ENCODE assay signal across 8 cellular contexts in genomic region chr7:107045980-107046379, GRCh38. TPM values are rescaled to one million over a fixed set of nuclear protein-coding genes. Genes with fewer than 3 reads are reported as not detected.
DNase-seq lines count a peak whose midpoint lies in the region; ATAC-seq and TF ChIP-seq lines count a peak whose summit lies in the region.

No MANE protein-coding gene starts in this region.

- no peak for TF ChIP-seq CTCF in breast epithelium (IDR thresholded peaks at IDR 0.05)

- H4K20me1 ChIP-seq in BLaER1 treated with 17β-estradiol and CSF1 and Interleukin-3, amounts not matched to agents 10 nM and 100 nM, result peaks cover 0 to 12% (median 0%) of the 10 kb centered on the region in 11 experiments; a peak in 2 of 22 replicates

- H3K9me3 ChIP-seq in BLaER1 treated with 17β-estradiol and CSF1 and Interleukin-3, amounts not matched to agents 10 nM and 100 nM (replicated peaks in 1 of 11), result peaks cover 0 to 8% (median 5%) of the 10 kb centered on the region in 11 experiments; a peak in 9 of 22 replicates
- no peaks in the 10 kb centered on the region for H3K9me3 ChIP-seq in HUES48 (ENCODE audit: control insufficient read depth, insufficient read depth, low read length)
- no peaks in the 10 kb centered on the region for H3K9me3 ChIP-seq in breast epithelium

- peak overlapping the region; percentile 92 to 99 (median 98); a peak in 21 of 22 replicates for H3K4me2 ChIP-seq in BLaER1 treated with 17β-estradiol and CSF1 and Interleukin-3, amounts not matched to agents 10 nM and 100 nM

- H3K4me3 ChIP-seq in BLaER1 treated with 17β-estradiol and CSF1 and Interleukin-3, amounts not matched to agents 10 nM and 100 nM, result peak overlapping the region in 7 of 10 experiments; percentile 75 to 92 (median 85); a peak in 10 of 20 replicates
- H3K4me3 ChIP-seq in HUES48 (ENCODE audit: low read depth, low read length) (peak overlapping the region; percentile 94), breast epithelium (peak overlapping the region; percentile 74 to 96 (median 80))

- H3K4me3 Mint-ChIP-seq in natural killer cell treated with Interleukin-12 subunit alpha and Interleukin-12 subunit beta and Interleukin-15 and Interleukin-18, amount 100 ng/mL, for 72 hours, result peak overlapping the region; percentile 84

- ATAC-seq in natural killer cell treated with Interleukin-12 subunit alpha and Interleukin-12 subunit beta and Interleukin-15 and Interleukin-18, amount 100 ng/mL, for 72 hours, result no peak

- H3K27ac Mint-ChIP-seq in natural killer cell treated with Interleukin-12 subunit alpha and Interleukin-12 subunit beta and Interleukin-15 and Interleukin-18, amount 100 ng/mL, for 72 hours, result no peak overlapping the region

- intact Hi-C loops in breast epithelium (cut with DNase I; ENCODE audit: low total_unique reads), result no loop called here

- no peaks in the 10 kb centered on the region for H3K9me3 Mint-ChIP-seq in natural killer cell treated with Interleukin-12 subunit alpha and Interleukin-12 subunit beta and Interleukin-15 and Interleukin-18, amount 100 ng/mL, for 72 hours

- peaks cover 6 to 18% (median 13%) of the 10 kb centered on the region in 10 experiments; a peak in 17 of 20 replicates for H3K4me1 ChIP-seq in BLaER1 treated with 17β-estradiol and CSF1 and Interleukin-3, amounts not matched to agents 10 nM and 100 nM
- H3K4me1 ChIP-seq in HUES48 (ENCODE audit: control insufficient read depth, insufficient read depth, low read length) (peaks cover 51% of the 10 kb centered on the region), breast epithelium (peaks cover 4 to 7% of the 10 kb centered on the region in 2 donors)

- peaks cover 12 to 30% (median 25%) of the 10 kb centered on the region in 11 experiments for H3K27me3 ChIP-seq in BLaER1 treated with 17β-estradiol and CSF1 and Interleukin-3, amounts not matched to agents 10 nM and 100 nM
- H3K27me3 ChIP-seq in HUES48 (ENCODE audit: control insufficient read depth, insufficient read depth, low read length) (peaks cover 12% of the 10 kb centered on the region; the same call in 1 of the 2 replicates), breast epithelium (no peaks in the 10 kb centered on the region)

- no peak for TF ChIP-seq POLR2A in breast epithelium (IDR thresholded peaks at IDR 0.05)

- no peak overlapping the region for H3K27ac ChIP-seq in BLaER1 treated with 17β-estradiol and CSF1 and Interleukin-3, amounts not matched to agents 10 nM and 100 nM
- no peak overlapping the region for H3K27ac ChIP-seq in HUES48 (ENCODE audit: low read depth, low read length)
- no peak overlapping the region for H3K27ac ChIP-seq in breast epithelium

- no peak overlapping the region; a peak in 1 of 22 replicates for H3K9ac ChIP-seq in BLaER1 treated with 17β-estradiol and CSF1 and Interleukin-3, amounts not matched to agents 10 nM and 100 nM
- no peak overlapping the region; the same call in 1 of the 2 replicates for H3K9ac ChIP-seq in HUES48 (ENCODE audit: low read depth, low read length)

- no peak for DNase-seq in breast epithelium (ENCODE audit: low spot score in 2 of 2)
- no peak for DNase-seq in natural killer cell treated with Interleukin-12 subunit alpha and Interleukin-12 subunit beta and Interleukin-15 and Interleukin-18, amount 100 ng/mL, for 72 hours (ENCODE audit: low spot score)
- no peak for DNase-seq in GF-D8 (lab: John Stamatoyannopoulos, UW)
- no peak for DNase-seq in GOT3 (lab: John Stamatoyannopoulos, UW)
- DNase-seq in NK-92 treated with Interleukin-12 subunit alpha and Interleukin-12 subunit beta, amount 100 ng/mL, for 24 hours (lab: John Stamatoyannopoulos, UW), result no peak
- DNase-seq in COR-L47 (lab: John Stamatoyannopoulos, UW), result no peak

- no peaks in the 10 kb centered on the region for H3K36me3 ChIP-seq in BLaER1 treated with 17β-estradiol and CSF1 and Interleukin-3, amounts not matched to agents 10 nM and 100 nM
- H3K36me3 ChIP-seq in HUES48 (ENCODE audit: control insufficient read depth, insufficient read depth, low read length), result no peaks in the 10 kb centered on the region
- H3K36me3 ChIP-seq in breast epithelium, result no peaks in the 10 kb centered on the region

- no peaks in the 10 kb centered on the region for H3K36me3 Mint-ChIP-seq in natural killer cell treated with Interleukin-12 subunit alpha and Interleukin-12 subunit beta and Interleukin-15 and Interleukin-18, amount 100 ng/mL, for 72 hours

- peaks cover 12 to 14% of the 10 kb centered on the region in 2 donors for H3K4me1 Mint-ChIP-seq in natural killer cell treated with Interleukin-12 subunit alpha and Interleukin-12 subunit beta and Interleukin-15 and Interleukin-18, amount 100 ng/mL, for 72 hours (ENCODE audit: low read depth in 2 of 2)

- peaks cover 27 to 56% of the 10 kb centered on the region in 2 donors for H3K27me3 Mint-ChIP-seq in natural killer cell treated with Interleukin-12 subunit alpha and Interleukin-12 subunit beta and Interleukin-15 and Interleukin-18, amount 100 ng/mL, for 72 hours

RNA-seq across cellular contexts. Expression of gene PRKAR2B, which starts 1.5 kb away (rescaled TPM):
- total RNA-seq in breast epithelium, result 100 to 1,000 TPM in 1 of 3 donors, 10 to 100 TPM in 2; 34.7 to 252 (median 64.1) TPM
- total RNA-seq in natural killer cell treated with Interleukin-12 subunit alpha and Interleukin-12 subunit beta and Interleukin-15 and Interleukin-18, amount 100 ng/mL, for 72 hours, result 1 to 10 TPM in 1 of 2 donors, under 1 TPM in 1; 0.57 to 4.7 TPM

Comparison
In these comparisons a context has a peak if more than half of its experiments do, and no peak if none do; other contexts are left out.
1. RNA of gene PRKAR2B, which starts 1.5 kb away (total RNA-seq): 34.7 to 252 TPM in breast epithelium; 0.57 to 4.7 TPM in natural killer cell treated with Interleukin-12 subunit alpha and Interleukin-12 subunit beta and Interleukin-15 and Interleukin-18, amount 100 ng/mL, for 72 hours; every median in the first group is over 4 times any median in the second.
2. Peak in every context shown above with its lines, with median percentiles within 50 percentile points of each other: H3K4me3 ChIP-seq.